1 cellular context compared by ENCODE assay signal in the genomic region with DNA sequence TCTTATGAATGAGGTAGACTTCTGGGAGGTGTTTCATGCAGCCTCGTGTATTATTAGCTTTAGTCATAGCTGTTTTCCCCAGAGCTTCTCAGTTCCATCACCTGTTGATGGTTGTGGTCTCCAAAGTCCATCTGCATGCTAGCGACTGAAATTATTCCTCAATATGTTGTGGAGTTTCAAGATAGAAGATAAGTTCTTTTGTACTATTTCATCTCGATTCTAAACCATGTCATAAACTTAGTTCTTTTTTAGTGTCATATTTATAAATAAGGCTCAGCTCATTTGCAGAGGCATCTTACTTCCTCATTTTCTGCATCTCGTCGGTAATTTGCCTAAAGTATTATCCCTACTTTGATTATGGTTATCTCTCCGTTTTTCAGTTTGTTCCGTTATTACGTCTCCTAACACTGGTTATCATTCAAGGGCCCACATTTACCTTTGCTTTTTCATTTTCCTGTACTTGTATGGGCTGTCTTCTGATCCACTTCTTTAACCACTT.
TF ChIP-seq lines count a peak whose summit lies in the region.

No MANE protein-coding gene starts in this region.

TF ChIP-seq in GM12878, 131 proteins besides CTCF, POLR2A, EP300 and RAD21 (continued from another document):
- TF ChIP-seq NFYA (IDR thresholded peaks at IDR 0.05; ENCODE audit: borderline replicate concordance, low read depth, low read length) (no peak), ASH2L (IDR thresholded peaks at IDR 0.05; ENCODE audit: borderline replicate concordance, low read depth) (no peak), EED (IDR thresholded peaks at IDR 0.05; ENCODE audit: low read depth) (peak; percentile 89), EGR1 (IDR thresholded peaks at IDR 0.05; ENCODE audit: borderline replicate concordance in 1 of 2, low read depth in 2 of 2, low read length in 2 of 2) (no peak), CREM (IDR thresholded peaks at IDR 0.05; ENCODE audit: low read depth) (peak; percentile 46; the same call in 1 of the 2 replicates), BCL3 (IDR thresholded peaks at IDR 0.05; ENCODE audit: borderline replicate concordance, insufficient read depth, low read depth, low read length, poor library complexity, severe bottlenecking) (peak; percentile 60), SIX5 (IDR thresholded peaks at IDR 0.05; ENCODE audit: low read depth, low read length, severe bottlenecking) (no peak), E2F8 (IDR thresholded peaks at IDR 0.05; ENCODE audit: low read depth, partially characterized antibody) (no peak), ZBED1 (IDR thresholded peaks at IDR 0.05; ENCODE audit: borderline replicate concordance) (peak; percentile 99), ZBTB33 (IDR thresholded peaks at IDR 0.05) (no peak), ESRRA (IDR thresholded peaks at IDR 0.05; ENCODE audit: low read length) (no peak), HDAC2 (IDR thresholded peaks at IDR 0.05) (no peak), IRF3 (IDR thresholded peaks at IDR 0.05) (no peak), HDGF (IDR thresholded peaks at IDR 0.05) (peak; percentile 74; the same call in 1 of the 2 replicates), HDAC6 (IDR thresholded peaks at IDR 0.05; ENCODE audit: unreplicated experiment) (no peak), CBX5 (IDR thresholded peaks at IDR 0.05; ENCODE audit: low read depth) (0 out of 2 replicates have a peak, but pooled peaks have one; percentile 64), MTA2 (IDR thresholded peaks at IDR 0.05; ENCODE audit: low read depth) (peak; percentile 69), NFIC (IDR thresholded peaks at IDR 0.05; ENCODE audit: low read depth, low read length) (peak; percentile 94), SMARCA5 (IDR thresholded peaks at IDR 0.05) (no peak), CHD1 (IDR thresholded peaks at IDR 0.05; ENCODE audit: low read depth, low read length) (no peak), SRF (IDR thresholded peaks at IDR 0.05; ENCODE audit: low read depth in 2 of 2, low read length in 2 of 2) (no peak), BCL11A (IDR thresholded peaks at IDR 0.05; ENCODE audit: low read depth, low read length) (peak; percentile 66; the same call in 1 of the 2 replicates), MTA3 (IDR thresholded peaks at IDR 0.05; ENCODE audit: borderline replicate concordance, low read length) (peak; percentile 82; the same call in 1 of the 2 replicates), CHD4 (IDR thresholded peaks at IDR 0.05) (no peak), ZSCAN29 (IDR thresholded peaks at IDR 0.05) (no peak), ZNF217 (IDR thresholded peaks at IDR 0.05) (peak; percentile 89), TCF12 (IDR thresholded peaks at IDR 0.05; ENCODE audit: low read depth, low read length) (peak; percentile 70)
- TF ChIP-seq, protein P1, sequence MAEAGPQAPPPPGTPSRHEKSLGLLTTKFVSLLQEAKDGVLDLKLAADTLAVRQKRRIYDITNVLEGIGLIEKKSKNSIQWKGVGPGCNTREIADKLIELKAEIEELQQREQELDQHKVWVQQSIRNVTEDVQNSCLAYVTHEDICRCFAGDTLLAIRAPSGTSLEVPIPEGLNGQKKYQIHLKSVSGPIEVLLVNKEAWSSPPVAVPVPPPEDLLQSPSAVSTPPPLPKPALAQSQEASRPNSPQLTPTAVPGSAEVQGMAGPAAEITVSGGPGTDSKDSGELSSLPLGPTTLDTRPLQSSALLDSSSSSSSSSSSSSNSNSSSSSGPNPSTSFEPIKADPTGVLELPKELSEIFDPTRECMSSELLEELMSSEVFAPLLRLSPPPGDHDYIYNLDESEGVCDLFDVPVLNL (IDR thresholded peaks at IDR 0.05; ENCODE audit: low read depth, low read length) = no peak
- TF ChIP-seq, protein P2, sequence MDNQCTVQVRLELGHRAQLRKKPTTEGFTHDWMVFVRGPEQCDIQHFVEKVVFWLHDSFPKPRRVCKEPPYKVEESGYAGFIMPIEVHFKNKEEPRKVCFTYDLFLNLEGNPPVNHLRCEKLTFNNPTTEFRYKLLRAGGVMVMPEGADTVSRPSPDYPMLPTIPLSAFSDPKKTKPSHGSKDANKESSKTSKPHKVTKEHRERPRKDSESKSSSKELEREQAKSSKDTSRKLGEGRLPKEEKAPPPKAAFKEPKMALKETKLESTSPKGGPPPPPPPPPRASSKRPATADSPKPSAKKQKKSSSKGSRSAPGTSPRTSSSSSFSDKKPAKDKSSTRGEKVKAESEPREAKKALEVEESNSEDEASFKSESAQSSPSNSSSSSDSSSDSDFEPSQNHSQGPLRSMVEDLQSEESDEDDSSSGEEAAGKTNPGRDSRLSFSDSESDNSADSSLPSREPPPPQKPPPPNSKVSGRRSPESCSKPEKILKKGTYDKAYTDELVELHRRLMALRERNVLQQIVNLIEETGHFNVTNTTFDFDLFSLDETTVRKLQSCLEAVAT (IDR thresholded peaks at IDR 0.05) = no peak
- TF ChIP-seq, protein P3, sequence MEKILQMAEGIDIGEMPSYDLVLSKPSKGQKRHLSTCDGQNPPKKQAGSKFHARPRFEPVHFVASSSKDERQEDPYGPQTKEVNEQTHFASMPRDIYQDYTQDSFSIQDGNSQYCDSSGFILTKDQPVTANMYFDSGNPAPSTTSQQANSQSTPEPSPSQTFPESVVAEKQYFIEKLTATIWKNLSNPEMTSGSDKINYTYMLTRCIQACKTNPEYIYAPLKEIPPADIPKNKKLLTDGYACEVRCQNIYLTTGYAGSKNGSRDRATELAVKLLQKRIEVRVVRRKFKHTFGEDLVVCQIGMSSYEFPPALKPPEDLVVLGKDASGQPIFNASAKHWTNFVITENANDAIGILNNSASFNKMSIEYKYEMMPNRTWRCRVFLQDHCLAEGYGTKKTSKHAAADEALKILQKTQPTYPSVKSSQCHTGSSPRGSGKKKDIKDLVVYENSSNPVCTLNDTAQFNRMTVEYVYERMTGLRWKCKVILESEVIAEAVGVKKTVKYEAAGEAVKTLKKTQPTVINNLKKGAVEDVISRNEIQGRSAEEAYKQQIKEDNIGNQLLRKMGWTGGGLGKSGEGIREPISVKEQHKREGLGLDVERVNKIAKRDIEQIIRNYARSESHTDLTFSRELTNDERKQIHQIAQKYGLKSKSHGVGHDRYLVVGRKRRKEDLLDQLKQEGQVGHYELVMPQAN (conservative IDR thresholded peaks at IDR 0.05) = no peak
- TF ChIP-seq, protein P4, sequence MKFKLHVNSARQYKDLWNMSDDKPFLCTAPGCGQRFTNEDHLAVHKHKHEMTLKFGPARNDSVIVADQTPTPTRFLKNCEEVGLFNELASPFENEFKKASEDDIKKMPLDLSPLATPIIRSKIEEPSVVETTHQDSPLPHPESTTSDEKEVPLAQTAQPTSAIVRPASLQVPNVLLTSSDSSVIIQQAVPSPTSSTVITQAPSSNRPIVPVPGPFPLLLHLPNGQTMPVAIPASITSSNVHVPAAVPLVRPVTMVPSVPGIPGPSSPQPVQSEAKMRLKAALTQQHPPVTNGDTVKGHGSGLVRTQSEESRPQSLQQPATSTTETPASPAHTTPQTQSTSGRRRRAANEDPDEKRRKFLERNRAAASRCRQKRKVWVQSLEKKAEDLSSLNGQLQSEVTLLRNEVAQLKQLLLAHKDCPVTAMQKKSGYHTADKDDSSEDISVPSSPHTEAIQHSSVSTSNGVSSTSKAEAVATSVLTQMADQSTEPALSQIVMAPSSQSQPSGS (IDR thresholded peaks at IDR 0.05; ENCODE audit: low read length) = peak; percentile 91
- TF ChIP-seq, protein P5, sequence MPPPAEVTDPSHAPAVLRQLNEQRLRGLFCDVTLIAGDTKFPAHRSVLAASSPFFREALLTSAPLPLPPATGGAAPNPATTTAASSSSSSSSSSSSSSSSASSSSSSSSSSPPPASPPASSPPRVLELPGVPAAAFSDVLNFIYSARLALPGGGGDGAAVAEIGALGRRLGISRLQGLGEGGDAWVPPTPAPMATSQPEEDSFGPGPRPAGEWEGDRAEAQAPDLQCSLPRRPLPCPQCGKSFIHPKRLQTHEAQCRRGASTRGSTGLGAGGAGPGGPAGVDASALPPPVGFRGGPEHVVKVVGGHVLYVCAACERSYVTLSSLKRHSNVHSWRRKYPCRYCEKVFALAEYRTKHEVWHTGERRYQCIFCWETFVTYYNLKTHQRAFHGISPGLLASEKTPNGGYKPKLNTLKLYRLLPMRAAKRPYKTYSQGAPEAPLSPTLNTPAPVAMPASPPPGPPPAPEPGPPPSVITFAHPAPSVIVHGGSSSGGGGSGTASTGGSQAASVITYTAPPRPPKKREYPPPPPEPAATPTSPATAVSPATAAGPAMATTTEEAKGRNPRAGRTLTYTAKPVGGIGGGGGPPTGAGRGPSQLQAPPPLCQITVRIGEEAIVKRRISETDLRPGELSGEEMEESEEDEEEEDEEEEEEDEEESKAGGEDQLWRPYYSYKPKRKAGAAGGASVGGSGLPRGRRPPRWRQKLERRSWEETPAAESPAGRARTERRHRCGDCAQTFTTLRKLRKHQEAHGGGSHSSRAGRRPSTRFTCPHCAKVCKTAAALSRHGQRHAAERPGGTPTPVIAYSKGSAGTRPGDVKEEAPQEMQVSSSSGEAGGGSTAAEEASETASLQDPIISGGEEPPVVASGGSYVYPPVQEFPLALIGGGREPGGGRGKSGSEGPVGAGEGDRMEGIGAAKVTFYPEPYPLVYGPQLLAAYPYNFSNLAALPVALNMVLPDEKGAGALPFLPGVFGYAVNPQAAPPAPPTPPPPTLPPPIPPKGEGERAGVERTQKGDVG (CRISPR knock-in tag; IDR thresholded peaks at IDR 0.05) = no peak
TF ChIP-seq in GM12878: peak in this region for 35.
